ENCODE assay signal across 8 cellular contexts in the genomic region with DNA sequence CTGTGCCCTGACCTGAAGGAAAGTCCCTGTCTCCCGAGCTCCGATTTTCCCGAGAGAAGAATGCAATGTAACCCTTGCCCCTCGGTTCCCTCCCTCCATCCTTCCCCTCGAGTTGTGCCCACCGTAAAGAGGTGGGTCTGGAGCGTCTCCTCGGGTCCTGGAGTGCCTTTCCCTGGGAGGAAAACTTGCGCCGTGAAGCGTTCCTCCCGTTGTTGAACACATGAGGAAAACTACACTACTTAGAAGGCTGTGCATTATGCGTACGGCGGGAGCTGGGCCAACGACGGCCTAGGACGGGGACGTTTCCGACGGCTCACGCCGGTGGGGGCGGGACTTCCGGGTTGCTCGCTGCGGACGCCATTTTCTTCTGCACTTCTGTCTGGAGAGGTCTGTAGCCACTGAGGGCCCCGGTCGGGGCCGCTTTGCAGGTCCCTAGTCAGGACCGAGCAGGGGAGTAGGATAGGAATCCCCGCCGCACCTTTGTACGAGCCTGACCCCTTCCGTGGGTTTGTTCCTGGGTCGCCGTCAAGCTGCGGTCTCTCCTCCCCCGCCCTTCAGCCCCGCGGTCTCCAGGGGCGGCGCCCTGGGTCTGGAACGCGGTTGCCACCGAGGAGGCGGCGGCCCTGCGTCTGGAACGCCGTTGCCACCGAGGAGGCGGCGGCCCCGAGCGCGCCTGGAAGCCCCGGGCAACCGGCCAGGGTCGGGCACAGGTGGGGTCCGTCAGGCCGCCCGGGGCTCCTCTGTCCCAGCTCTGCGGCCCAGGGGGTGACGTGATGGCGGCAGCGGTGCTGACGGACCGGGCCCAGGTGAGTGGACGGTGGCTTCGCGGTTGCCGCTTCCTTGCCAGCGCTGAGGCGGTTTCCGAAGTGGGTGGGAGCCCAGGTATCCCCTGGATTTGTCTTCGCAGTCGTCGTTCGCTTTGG. TPM values are rescaled to one million over a fixed set of nuclear protein-coding genes. Genes with fewer than 3 reads are reported as not detected.
DNase-seq lines count a peak whose midpoint lies in the region; ATAC-seq and TF ChIP-seq lines count a peak whose summit lies in the region.

Gene ZNF264, plus strand, starts transcription at position 360 of the 923 bp plus-strand sequence. Its CDS starts 414 bp downstream, at position 774.

- peak within 1 kb of the TSS; percentile 82 to 100 (median 95) for H3K4me3 ChIP-seq in spleen

- peak; percentile 81 for ATAC-seq in GM18519 (IDR thresholded peaks at IDR 0.05; ENCODE audit: low FRiP score, unreplicated experiment)
- peak; percentile 68 for ATAC-seq in HG03060 (IDR thresholded peaks at IDR 0.05; ENCODE audit: low read depth, unreplicated experiment)

- TF ChIP-seq CTCF in spleen (IDR thresholded peaks at IDR 0.05 in 8 of 11, conservative IDR thresholded peaks at IDR 0.05 in 3 of 11), result peak in 1 of 11 experiments; percentile 16

- H3K36me3 ChIP-seq in spleen, result peaks cover 0 to 39% (median 30%) of the 10 kb centered on the region in 6 donors

- H3K9me3 ChIP-seq in spleen, result peaks cover 0 to 45% (median 25%) of the 10 kb centered on the region in 8 donors

- intact Hi-C loops in spleen (cut with DNase I; ENCODE audit: low total_unique reads), result no loop called here

- no peak for TF ChIP-seq POLR2A in spleen (IDR thresholded peaks at IDR 0.05)

- peaks cover 14 to 35% (median 29%) of the 10 kb centered on the region in 6 donors for H3K4me1 ChIP-seq in spleen

- peaks cover 0 to 6% (median 0%) of the 10 kb centered on the region in 7 donors for H3K27me3 ChIP-seq in spleen (replicated peaks in 1 of 7)

- H3K27ac ChIP-seq in spleen, result peak within 1 kb of the TSS; percentile 86 to 93 (median 90)

- 1 to 6% (median 1%) methylated on average over 32 to 81 of the region's 81 CpGs for WGBS in spleen, 5 donors

- DNase-seq in A172 (ENCODE audit: low spot score), result peak; percentile 89
- peak; percentile 87 for DNase-seq in NCI-H2171 treated with DMSO at 0.1 percent for 48 hours (lab: John Stamatoyannopoulos, UW)
- peak; percentile 75 for DNase-seq in activated CD4-positive, CD25-positive, alpha-beta regulatory T cell treated with anti-CD3 and anti-CD28 coated beads, Interleukin-2, amount 50 U/mL, for 16 hours (ENCODE audit: low read depth, low spot score)
- DNase-seq in central memory CD4-positive, alpha-beta T cell, result peak; percentile 84
- DNase-seq in iris pigment epithelial cell (ENCODE audit: low read depth), result peak; percentile 93
- peak; percentile 96 for DNase-seq in spleen

RNA-seq across cellular contexts. Expression of gene ZNF264, which starts in this region (rescaled TPM):
- 20.5 and 33.3 TPM in 2 replicates for total RNA-seq in A172 (2014; rRNA removed; shearing (Covaris generic))
- total RNA-seq in spleen, result 10 to 100 TPM; 52.0 to 68.9 (median 58.9) TPM
- 1 to 10 TPM; 3.8 to 6.8 (median 6.4) TPM for polyA plus RNA-seq in spleen

Comparison
In these comparisons a context has a peak if more than half of its experiments do, and no peak if none do; other contexts are left out.
1. Peak in every context shown above with its lines: DNase-seq, ATAC-seq, H3K4me3 ChIP-seq and H3K27ac ChIP-seq.